ENCODE assay signal across 8 cellular contexts in genomic region chr3:105366302-105367062, GRCh38. TPM values are rescaled to one million over a fixed set of nuclear protein-coding genes. Genes with fewer than 3 reads are reported as not detected.
DNase-seq lines count a peak whose midpoint lies in the region; ATAC-seq and TF ChIP-seq lines count a peak whose summit lies in the region.

Gene ALCAM, plus strand, starts transcription at chr3:105366909.

- H3K27ac ChIP-seq in dorsolateral prefrontal cortex (peak within 1 kb of the TSS; percentile 74 to 98 (median 95)), liver (ENCODE audit: low read depth in 1 of 2, low read length in 2 of 2) (peak within 1 kb of the TSS; percentile 91 to 96)

- H3K27me3 ChIP-seq in dorsolateral prefrontal cortex: no peaks in the 10 kb centered on the region
- no peaks in the 10 kb centered on the region for H3K27me3 ChIP-seq in liver (ENCODE audit: control insufficient read depth in 4 of 4, insufficient read depth in 4 of 4, low read length in 3 of 4)

- peak; percentile 38 to 85 (median 71) for TF ChIP-seq CTCF in dorsolateral prefrontal cortex (IDR thresholded peaks at IDR 0.05 in 54 of 56, conservative IDR thresholded peaks at IDR 0.05 in 2 of 56; ENCODE audit: low read depth in 1 of 56, partially characterized antibody in 56 of 56)
- TF ChIP-seq CTCF in liver (IDR thresholded peaks at IDR 0.05; ENCODE audit: low read depth, low read length, missing input control): peak; percentile 59

- no peaks in the 10 kb centered on the region for H3K9me3 ChIP-seq in liver (ENCODE audit: control insufficient read depth in 4 of 4, low read length in 3 of 4)

- no peaks in the 10 kb centered on the region for H3K36me3 ChIP-seq in liver (ENCODE audit: control insufficient read depth in 4 of 4, insufficient read depth in 3 of 4, low read depth in 1 of 4, low read length in 3 of 4)

- intact Hi-C loops in dorsolateral prefrontal cortex (cut with DNase I): loop anchor here (2.0 to 10.0 kb wide), 6 partner anchors 152 to 1094 kb away; no protein-coding TSS in a partner anchor

- peak; percentile 89 to 92 for TF ChIP-seq RAD21 in liver (IDR thresholded peaks at IDR 0.05)

- H3K9ac ChIP-seq in liver (ENCODE audit: low read depth in 1 of 2, low read length in 2 of 2): peak within 1 kb of the TSS; percentile 96

- H3K4me1 ChIP-seq in liver (ENCODE audit: control insufficient read depth in 4 of 4, insufficient read depth in 4 of 4, low read length in 3 of 4): peaks cover 0 to 27% (median 18%) of the 10 kb centered on the region in 4 donors

- ATAC-seq in GM19351 (IDR thresholded peaks at IDR 0.05; ENCODE audit: unreplicated experiment) (peak; percentile 50), HG03520 (IDR thresholded peaks at IDR 0.05; ENCODE audit: unreplicated experiment) (peak; percentile 54)

- DNase-seq in CD1c-positive myeloid dendritic cell (ENCODE audit: extremely low spot score) (peak; percentile 96), NCI-H69 (lab: John Stamatoyannopoulos, UW) (peak; percentile 98), dorsolateral prefrontal cortex (peak; percentile 72 to 98 (median 96))
- DNase-seq in activated CD4-positive, alpha-beta T cell treated with anti-CD3 and anti-CD28 coated beads, Interleukin-2, amount 50 U/mL, for 24 hours (ENCODE audit: low read depth in 1 of 2, low spot score in 1 of 2): peak; percentile 59 to 72
- peak; percentile 80 for DNase-seq in stimulated activated CD4-positive, alpha-beta T cell treated with anti-CD3 and anti-CD28 coated beads, Interleukin-4, amount 100 ng/mL, for 24 hours

- peak within 1 kb of the TSS; percentile 51 to 96 (median 83) for H3K4me3 ChIP-seq in dorsolateral prefrontal cortex
- H3K4me3 ChIP-seq in liver (ENCODE audit: low read depth in 1 of 3, low read length in 3 of 3): peak within 1 kb of the TSS; percentile 69 to 96 (median 91)

- under 1% methylated on average over 48 of the region's 48 CpGs for WGBS in liver

TF ChIP-seq in liver, 16 proteins besides CTCF, POLR2A, EP300 and RAD21:
- TF ChIP-seq YY1 (IDR thresholded peaks at IDR 0.05) (peak; percentile 89), TAF1 (conservative IDR thresholded peaks at IDR 0.05) (peak; percentile 87), NR2F2 (IDR thresholded peaks at IDR 0.05) (no peak), ZBTB33 (IDR thresholded peaks at IDR 0.05) (no peak), JUND (IDR thresholded peaks at IDR 0.05) (peak in 1 of 2 donors; percentile 22), HNF4G (IDR thresholded peaks at IDR 0.05) (no peak), HNF4A (conservative IDR thresholded peaks at IDR 0.05) (peak; percentile 39 to 51), FOXA2 (IDR thresholded peaks at IDR 0.05) (no peak), SP1 (IDR thresholded peaks at IDR 0.05) (peak; percentile 64), ATF3 (IDR thresholded peaks at IDR 0.05) (no peak), GABPA (IDR thresholded peaks at IDR 0.05 in 1 of 2, conservative IDR thresholded peaks at IDR 0.05 in 1 of 2) (no peak), EGR1 (IDR thresholded peaks at IDR 0.05; ENCODE audit: low read depth in 2 of 2) (no peak), RXRA (IDR thresholded peaks at IDR 0.05) (peak; percentile 27 to 30), FOXA1 (IDR thresholded peaks at IDR 0.05) (no peak)
- TF ChIP-seq, protein P1, sequence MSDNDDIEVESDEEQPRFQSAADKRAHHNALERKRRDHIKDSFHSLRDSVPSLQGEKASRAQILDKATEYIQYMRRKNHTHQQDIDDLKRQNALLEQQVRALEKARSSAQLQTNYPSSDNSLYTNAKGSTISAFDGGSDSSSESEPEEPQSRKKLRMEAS (IDR thresholded peaks at IDR 0.05): peak; percentile 97
- TF ChIP-seq, protein P2, sequence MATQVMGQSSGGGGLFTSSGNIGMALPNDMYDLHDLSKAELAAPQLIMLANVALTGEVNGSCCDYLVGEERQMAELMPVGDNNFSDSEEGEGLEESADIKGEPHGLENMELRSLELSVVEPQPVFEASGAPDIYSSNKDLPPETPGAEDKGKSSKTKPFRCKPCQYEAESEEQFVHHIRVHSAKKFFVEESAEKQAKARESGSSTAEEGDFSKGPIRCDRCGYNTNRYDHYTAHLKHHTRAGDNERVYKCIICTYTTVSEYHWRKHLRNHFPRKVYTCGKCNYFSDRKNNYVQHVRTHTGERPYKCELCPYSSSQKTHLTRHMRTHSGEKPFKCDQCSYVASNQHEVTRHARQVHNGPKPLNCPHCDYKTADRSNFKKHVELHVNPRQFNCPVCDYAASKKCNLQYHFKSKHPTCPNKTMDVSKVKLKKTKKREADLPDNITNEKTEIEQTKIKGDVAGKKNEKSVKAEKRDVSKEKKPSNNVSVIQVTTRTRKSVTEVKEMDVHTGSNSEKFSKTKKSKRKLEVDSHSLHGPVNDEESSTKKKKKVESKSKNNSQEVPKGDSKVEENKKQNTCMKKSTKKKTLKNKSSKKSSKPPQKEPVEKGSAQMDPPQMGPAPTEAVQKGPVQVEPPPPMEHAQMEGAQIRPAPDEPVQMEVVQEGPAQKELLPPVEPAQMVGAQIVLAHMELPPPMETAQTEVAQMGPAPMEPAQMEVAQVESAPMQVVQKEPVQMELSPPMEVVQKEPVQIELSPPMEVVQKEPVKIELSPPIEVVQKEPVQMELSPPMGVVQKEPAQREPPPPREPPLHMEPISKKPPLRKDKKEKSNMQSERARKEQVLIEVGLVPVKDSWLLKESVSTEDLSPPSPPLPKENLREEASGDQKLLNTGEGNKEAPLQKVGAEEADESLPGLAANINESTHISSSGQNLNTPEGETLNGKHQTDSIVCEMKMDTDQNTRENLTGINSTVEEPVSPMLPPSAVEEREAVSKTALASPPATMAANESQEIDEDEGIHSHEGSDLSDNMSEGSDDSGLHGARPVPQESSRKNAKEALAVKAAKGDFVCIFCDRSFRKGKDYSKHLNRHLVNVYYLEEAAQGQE (IDR thresholded peaks at IDR 0.05): peak; percentile 76

RNA-seq across cellular contexts. Expression of gene ALCAM, which starts in this region (rescaled TPM):
- total RNA-seq in dorsolateral prefrontal cortex: 100 to 1,000 TPM in 27 of 120 experiments, 10 to 100 TPM in 93; 43.9 to 211 (median 78.4) TPM
- 10 to 100 TPM; 46.3 to 62.0 TPM for total RNA-seq in liver
- polyA plus RNA-seq in liver: 10 to 100 TPM; 14.2 to 18.3 TPM

Comparison
In these comparisons a context has a peak if more than half of its experiments do, and no peak if none do; other contexts are left out.
1. Peak in every context shown above with its lines: DNase-seq, ATAC-seq, H3K4me3 ChIP-seq and H3K27ac ChIP-seq.